8 cellular contexts compared by ENCODE assay signal in genomic region chr6:33029297-33030184, GRCh38. TPM values are rescaled to one million over a fixed set of nuclear protein-coding genes. Genes with fewer than 3 reads are reported as not detected.
DNase-seq lines count a peak whose midpoint lies in the region; ATAC-seq and TF ChIP-seq lines count a peak whose summit lies in the region.

No MANE protein-coding gene starts in this region.

- no peak overlapping the region for H3K27ac Mint-ChIP-seq in activated naive CD4-positive, alpha-beta T cell treated with anti-CD3 and anti-CD28 coated beads for 36 hours
- peak overlapping the region; percentile 75 for H3K27ac Mint-ChIP-seq in activated CD4-positive, alpha-beta memory T cell treated with anti-CD3 and anti-CD28 coated beads, Interleukin-2, amount 10 ng/mL, durations not matched to agents 7 days and 5 days
- no peak overlapping the region for H3K27ac Mint-ChIP-seq in progenitor cell of endocrine pancreas

- H3K9me3 Mint-ChIP-seq in activated naive CD4-positive, alpha-beta T cell treated with anti-CD3 and anti-CD28 coated beads for 36 hours = no peaks in the 10 kb centered on the region
- H3K9me3 Mint-ChIP-seq in activated CD4-positive, alpha-beta memory T cell treated with anti-CD3 and anti-CD28 coated beads, Interleukin-2, amount 10 ng/mL, durations not matched to agents 7 days and 5 days = no peaks in the 10 kb centered on the region
- H3K9me3 Mint-ChIP-seq in progenitor cell of endocrine pancreas (ENCODE audit: low read depth) = no peaks in the 10 kb centered on the region

- DNase-seq in activated naive CD4-positive, alpha-beta T cell treated with anti-CD3 and anti-CD28 coated beads for 36 hours = peak; percentile 28
- DNase-seq in activated naive CD4-positive, alpha-beta T cell treated with anti-CD3 and anti-CD28 coated beads, Interleukin-2, amount 50 U/mL, for 16 hours = no peak
- DNase-seq in activated CD4-positive, alpha-beta memory T cell treated with anti-CD3 and anti-CD28 coated beads, Interleukin-2, amount 10 ng/mL, durations not matched to agents 7 days and 5 days = peak; percentile 34
- DNase-seq in left lung (peak in 1 of 2 donors; percentile 68), NCI-H2081 (lab: John Stamatoyannopoulos, UW) (no peak), progenitor cell of endocrine pancreas (ENCODE audit: low spot score, unreplicated experiment) (no peak)
- no peak for DNase-seq in activated CD4-positive, alpha-beta T cell treated with anti-CD3 and anti-CD28 coated beads for 4 hours

- no peaks in the 10 kb centered on the region for H3K27me3 ChIP-seq in left lung

- POLR2A ChIA-PET in activated CD4-positive, alpha-beta memory T cell treated with anti-CD3 and anti-CD28 coated beads, Interleukin-2, amount 10 ng/mL, durations not matched to agents 7 days and 5 days (lab: Charles Lee) = interaction anchor here (0.6 to 2.3 kb wide), 5 partner anchors 11 to 241 kb away, joined by 3 to 22 read pairs (median 4); partner anchors contain the start of genes HLA-DPA1 and HLA-DPB1

- ATAC-seq in HG03025 (IDR thresholded peaks at IDR 0.05; ENCODE audit: low FRiP score, unreplicated experiment) (peak; percentile 71), left lung (peak; percentile 98)

- intact Hi-C loops in activated naive CD4-positive, alpha-beta T cell treated with anti-CD3 and anti-CD28 coated beads for 36 hours (cut with micrococcal nuclease) = no loop called here
- intact Hi-C loops in left lung (cut with DNase I) = no loop called here

- peak overlapping the region; percentile 76 to 80 for H3K27ac ChIP-seq in left lung

- H3K4me3 ChIP-seq in left lung = no peak overlapping the region

- CTCF ChIA-PET in activated naive CD4-positive, alpha-beta T cell treated with anti-CD3 and anti-CD28 coated beads for 36 hours (lab: Charles Lee) = interaction anchor here (1.2 kb wide), 1 partner anchor 161 kb away, joined by 3 read pairs; no protein-coding TSS in a partner anchor
- CTCF ChIA-PET in activated CD4-positive, alpha-beta memory T cell treated with anti-CD3 and anti-CD28 coated beads, Interleukin-2, amount 10 ng/mL, durations not matched to agents 7 days and 5 days (lab: Charles Lee) = interaction anchor here (1.0 to 2.0 kb wide), 4 partner anchors 10 to 96 kb away, joined by 3 to 8 read pairs (median 5); no protein-coding TSS in a partner anchor

- TF ChIP-seq CTCF in left lung (IDR thresholded peaks at IDR 0.05) (no peak), progenitor cell of endocrine pancreas (IDR thresholded peaks at IDR 0.05; ENCODE audit: unreplicated experiment) (no peak)

- H3K4me3 Mint-ChIP-seq in activated naive CD4-positive, alpha-beta T cell treated with anti-CD3 and anti-CD28 coated beads for 36 hours = no peak overlapping the region
- no peak overlapping the region for H3K4me3 Mint-ChIP-seq in activated CD4-positive, alpha-beta memory T cell treated with anti-CD3 and anti-CD28 coated beads, Interleukin-2, amount 10 ng/mL, durations not matched to agents 7 days and 5 days
- H3K4me3 Mint-ChIP-seq in progenitor cell of endocrine pancreas (ENCODE audit: low read depth) = no peak overlapping the region

- H3K36me3 Mint-ChIP-seq in activated naive CD4-positive, alpha-beta T cell treated with anti-CD3 and anti-CD28 coated beads for 36 hours (ENCODE audit: low read depth) = no peaks in the 10 kb centered on the region
- H3K36me3 Mint-ChIP-seq in activated CD4-positive, alpha-beta memory T cell treated with anti-CD3 and anti-CD28 coated beads, Interleukin-2, amount 10 ng/mL, durations not matched to agents 7 days and 5 days (ENCODE audit: low read depth) = no peaks in the 10 kb centered on the region
- H3K36me3 Mint-ChIP-seq in progenitor cell of endocrine pancreas (ENCODE audit: insufficient read depth) = no peaks in the 10 kb centered on the region

- H3K27me3 Mint-ChIP-seq in activated naive CD4-positive, alpha-beta T cell treated with anti-CD3 and anti-CD28 coated beads for 36 hours (ENCODE audit: low read depth) = peaks cover 11% of the 10 kb centered on the region
- peaks cover 20% of the 10 kb centered on the region for H3K27me3 Mint-ChIP-seq in activated CD4-positive, alpha-beta memory T cell treated with anti-CD3 and anti-CD28 coated beads, Interleukin-2, amount 10 ng/mL, durations not matched to agents 7 days and 5 days
- H3K27me3 Mint-ChIP-seq in progenitor cell of endocrine pancreas = peaks cover 26% of the 10 kb centered on the region

- H3K36me3 ChIP-seq in left lung = no peaks in the 10 kb centered on the region

- peaks cover 5% of the 10 kb centered on the region for H3K4me1 Mint-ChIP-seq in activated naive CD4-positive, alpha-beta T cell treated with anti-CD3 and anti-CD28 coated beads for 36 hours (ENCODE audit: low read depth)
- peaks cover 33% of the 10 kb centered on the region for H3K4me1 Mint-ChIP-seq in activated CD4-positive, alpha-beta memory T cell treated with anti-CD3 and anti-CD28 coated beads, Interleukin-2, amount 10 ng/mL, durations not matched to agents 7 days and 5 days
- H3K4me1 Mint-ChIP-seq in progenitor cell of endocrine pancreas (ENCODE audit: low read depth) = no peaks in the 10 kb centered on the region

- H3K4me1 ChIP-seq in left lung = peaks cover 0 to 22% of the 10 kb centered on the region in 2 donors

- H3K9me3 ChIP-seq in left lung = no peaks in the 10 kb centered on the region

RNA-seq across cellular contexts. Expression of gene HLA-DOA, which starts 20.1 kb away (rescaled TPM):
- total RNA-seq in activated naive CD4-positive, alpha-beta T cell treated with anti-CD3 and anti-CD28 coated beads for 36 hours = 1 to 10 TPM; 1.4 to 1.6 TPM
- 1 to 10 TPM; 3.4 to 4.1 TPM for total RNA-seq in activated CD4-positive, alpha-beta memory T cell treated with anti-CD3 and anti-CD28 coated beads, Interleukin-2, amount 10 ng/mL, durations not matched to agents 7 days and 5 days
- total RNA-seq in left lung (10 to 100 TPM; 15.3 to 20.6 TPM), progenitor cell of endocrine pancreas (4.1 and 5.6 TPM in 2 replicates)

RNA-seq across cellular contexts. Expression of gene HLA-DPA1, which starts 43.9 kb away (rescaled TPM):
- total RNA-seq in activated naive CD4-positive, alpha-beta T cell treated with anti-CD3 and anti-CD28 coated beads for 36 hours = 10 to 100 TPM; 12.1 to 15.3 TPM
- total RNA-seq in activated CD4-positive, alpha-beta memory T cell treated with anti-CD3 and anti-CD28 coated beads, Interleukin-2, amount 10 ng/mL, durations not matched to agents 7 days and 5 days = 100 to 1,000 TPM; 173 to 176 TPM
- total RNA-seq in left lung (100 to 1,000 TPM; 354 to 476 TPM), progenitor cell of endocrine pancreas (0.89 and 1.8 TPM in 2 replicates)

RNA-seq across cellular contexts. Expression of gene HLA-DPB1, which starts 46.2 kb away (rescaled TPM):
- 1 to 10 TPM; 2.8 to 4.0 TPM for total RNA-seq in activated naive CD4-positive, alpha-beta T cell treated with anti-CD3 and anti-CD28 coated beads for 36 hours
- 10 to 100 TPM; 89.8 to 95.6 TPM for total RNA-seq in activated CD4-positive, alpha-beta memory T cell treated with anti-CD3 and anti-CD28 coated beads, Interleukin-2, amount 10 ng/mL, durations not matched to agents 7 days and 5 days
- total RNA-seq in left lung = 100 to 1,000 TPM; 206 to 326 TPM
- total RNA-seq in progenitor cell of endocrine pancreas = 13.5 and 17.9 TPM in 2 replicates

Comparison
In these comparisons a context has a peak if more than half of its experiments do, and no peak if none do; other contexts are left out.
1. DNase-seq: peak in activated naive CD4-positive, alpha-beta T cell treated with anti-CD3 and anti-CD28 coated beads for 36 hours (single experiment) and activated CD4-positive, alpha-beta memory T cell treated with anti-CD3 and anti-CD28 coated beads, Interleukin-2, amount 10 ng/mL, durations not matched to agents 7 days and 5 days (single experiment); none in activated naive CD4-positive, alpha-beta T cell treated with anti-CD3 and anti-CD28 coated beads, Interleukin-2, amount 50 U/mL, for 16 hours (single experiment), NCI-H2081 (0 of 2), activated CD4-positive, alpha-beta T cell treated with anti-CD3 and anti-CD28 coated beads for 4 hours (0 of 2) and progenitor cell of endocrine pancreas (single experiment).
2. RNA of gene HLA-DPA1, which starts 43.9 kb away (total RNA-seq): 354 to 476 TPM in left lung and 173 to 176 TPM in activated CD4-positive, alpha-beta memory T cell treated with anti-CD3 and anti-CD28 coated beads, Interleukin-2, amount 10 ng/mL, durations not matched to agents 7 days and 5 days; 12.1 to 15.3 TPM in activated naive CD4-positive, alpha-beta T cell treated with anti-CD3 and anti-CD28 coated beads for 36 hours and 0.89 to 1.8 TPM in progenitor cell of endocrine pancreas; every median in the first group is over 10 times any median in the second.